ENCODE assay signal across 9 cellular contexts in the genomic region with DNA sequence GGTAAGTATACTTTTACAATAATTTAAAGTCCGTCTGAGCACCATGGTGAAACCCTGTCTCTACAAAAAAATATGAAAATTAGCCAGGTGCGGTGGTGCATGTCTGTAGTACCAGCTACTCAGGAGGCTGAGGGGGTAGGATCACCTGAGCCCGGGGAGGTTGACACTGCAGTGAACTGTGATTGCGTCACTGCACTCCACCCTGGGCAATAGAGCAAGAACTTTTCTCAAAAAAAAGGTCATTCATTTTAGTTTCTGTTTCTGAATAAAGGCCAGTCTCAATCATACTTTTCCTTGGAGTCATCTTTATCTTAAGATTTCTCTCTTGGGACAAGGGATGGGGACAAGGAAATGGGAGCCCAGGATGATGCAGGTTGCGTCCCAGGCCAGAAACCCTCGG. TPM values are rescaled to one million over a fixed set of nuclear protein-coding genes. Genes with fewer than 3 reads are reported as not detected.
DNase-seq lines count a peak whose midpoint lies in the region; ATAC-seq and TF ChIP-seq lines count a peak whose summit lies in the region.
"Had no signal": no experiment of that assay in that cellular context is flagged by ENCODE, and none has a peak within 500 bp of the region (broad histone marks: within the 10 kb centered on the region; RNA-seq: fewer than 3 reads in every experiment).

No MANE protein-coding gene starts in this region.

- H3K9me3 ChIP-seq in OCI-LY1 (ENCODE audit: low read length) (no peaks in the 10 kb centered on the region), smooth muscle cell (replicated peaks; ENCODE audit: low read depth) (no peaks in the 10 kb centered on the region)

- DNase-seq in GM12864 (ENCODE audit: low read depth) (no peak), left colon (peak in 1 of 2 donors; percentile 56), smooth muscle cell (lab: John Stamatoyannopoulos, UW; ENCODE audit: unreplicated experiment) (no peak), inferior parietal cortex (ENCODE audit: extremely low spot score) (no peak), brain microvascular endothelial cell (no peak)
- DNase-seq: NCI-H774 had no signal

- H3K4me3 ChIP-seq in GM12864 (ENCODE audit: low read depth, low read length) = peak overlapping the region; percentile 37; the same call in 1 of the 2 replicates
- H3K4me3 ChIP-seq in OCI-LY1 (ENCODE audit: low read depth, low read length, poor library complexity, severe bottlenecking) = peak overlapping the region; percentile 60
- no peak overlapping the region for H3K4me3 ChIP-seq in smooth muscle cell
- H3K4me3 ChIP-seq in brain microvascular endothelial cell (ENCODE audit: low read depth, low read length) = no peak overlapping the region

- H3K4me1 ChIP-seq in OCI-LY1 (ENCODE audit: insufficient read depth, low read length, severe bottlenecking) (peaks cover 51% of the 10 kb centered on the region), smooth muscle cell (ENCODE audit: low read depth) (no peaks in the 10 kb centered on the region)

- intact Hi-C loops in left colon (cut with DNase I, micrococcal nuclease) = no loop called here

- H3K36me3 ChIP-seq in OCI-LY1 (ENCODE audit: insufficient read depth, low read length) = peaks cover 33% of the 10 kb centered on the region
- peaks cover 14% of the 10 kb centered on the region for H3K36me3 ChIP-seq in smooth muscle cell (ENCODE audit: low read depth)
- H3K36me3 ChIP-seq in brain microvascular endothelial cell (replicated peaks) = peaks cover 8% of the 10 kb centered on the region

- H3F3A ChIP-seq in OCI-LY1 (ENCODE audit: insufficient read depth, low read length) = peaks cover 5% of the 10 kb centered on the region; the same call in 1 of the 2 replicates
- no peaks in the 10 kb centered on the region for H3F3A ChIP-seq in smooth muscle cell (ENCODE audit: low read depth)

- H3K27me3 ChIP-seq in OCI-LY1 (ENCODE audit: insufficient read depth, low read length) (no peaks in the 10 kb centered on the region), smooth muscle cell (ENCODE audit: low read depth) (no peaks in the 10 kb centered on the region), brain microvascular endothelial cell (replicated peaks) (no peaks in the 10 kb centered on the region)

- no peak overlapping the region for H2AFZ ChIP-seq in OCI-LY1 (ENCODE audit: low read length)
- H2AFZ ChIP-seq in smooth muscle cell (ENCODE audit: low read depth) = no peak overlapping the region

- in situ Hi-C loops in brain microvascular endothelial cell (cut with HindIII; ENCODE audit: low pct_ligation_motif_present, low sequenced_read_pairs) = no loop called here

- H3K4me2 ChIP-seq in OCI-LY1 (ENCODE audit: low read length) = peak overlapping the region; percentile 90
- no peak overlapping the region for H3K4me2 ChIP-seq in smooth muscle cell

- ATAC-seq in GM21367 (IDR thresholded peaks at IDR 0.05; ENCODE audit: unreplicated experiment) = peak; percentile 49
- peak; percentile 70 for ATAC-seq in left colon
- ATAC-seq in GM21423 (IDR thresholded peaks at IDR 0.05; ENCODE audit: unreplicated experiment) = no peak

- H3K9me2 ChIP-seq in OCI-LY1 (ENCODE audit: low read depth, low read length) = no peaks in the 10 kb centered on the region

- H3K27ac ChIP-seq in OCI-LY1 (ENCODE audit: low read depth, low read length, poor library complexity, severe bottlenecking) (peak overlapping the region; percentile 95), smooth muscle cell (ENCODE audit: low read depth) (no peak overlapping the region), brain microvascular endothelial cell (no peak overlapping the region)

- TF ChIP-seq CTCF in GM12864 (IDR thresholded peaks at IDR 0.05; ENCODE audit: low read depth, low read length, missing control alignments) (no peak), OCI-LY1 (IDR thresholded peaks at IDR 0.05; ENCODE audit: low read length) (no peak), smooth muscle cell (IDR thresholded peaks at IDR 0.05; ENCODE audit: borderline replicate concordance, insufficient read depth, poor library complexity, severe bottlenecking) (no peak), brain microvascular endothelial cell (IDR thresholded peaks at IDR 0.05; ENCODE audit: low read depth, low read length, missing control alignments) (no peak)

- H3K9ac ChIP-seq in OCI-LY1 (ENCODE audit: low read length) = peak overlapping the region; percentile 75
- H3K9ac ChIP-seq in smooth muscle cell (ENCODE audit: low read depth) = no peak overlapping the region

- peaks cover 27% of the 10 kb centered on the region for H3K79me2 ChIP-seq in OCI-LY1 (ENCODE audit: insufficient read depth, low read length)
- peaks cover 9% of the 10 kb centered on the region for H3K79me2 ChIP-seq in smooth muscle cell (ENCODE audit: low read depth)

- 84% methylated on average over 6 of the region's 6 CpGs for WGBS in smooth muscle cell (ENCODE audit: low lambda C conversion rate)

- no peaks in the 10 kb centered on the region for H4K20me1 ChIP-seq in OCI-LY1 (ENCODE audit: insufficient read depth, low read length)
- peaks cover 21% of the 10 kb centered on the region for H4K20me1 ChIP-seq in smooth muscle cell (ENCODE audit: low read depth)

RNA-seq across cellular contexts. Expression of gene ANKRD13A, which starts 12.9 kb away (rescaled TPM):
- total RNA-seq in left colon (10 to 100 TPM; 65.3 to 68.3 TPM), smooth muscle cell (31.1 and 35.6 TPM in 2 replicates)
- polyA plus RNA-seq in smooth muscle cell = 11.6 and 12.0 TPM in 2 replicates

RNA-seq across cellular contexts. Expression of gene GIT2, which starts 16.0 kb away (rescaled TPM):
- total RNA-seq in left colon = 10 to 100 TPM; 29.0 to 31.4 TPM
- 27.3 and 27.4 TPM in 2 replicates for total RNA-seq in smooth muscle cell
- 20.3 and 24.9 TPM in 2 replicates for polyA plus RNA-seq in smooth muscle cell

RNA-seq across cellular contexts. Expression of gene C12orf76, which starts 36.2 kb away (rescaled TPM):
- total RNA-seq in left colon = 1 to 10 TPM; 5.5 to 7.8 TPM
- 12.0 and 16.8 TPM in 2 replicates for total RNA-seq in smooth muscle cell
- 10.0 and 13.9 TPM in 2 replicates for polyA plus RNA-seq in smooth muscle cell

Comparison
In these comparisons a context has a peak if more than half of its experiments do, and no peak if none do; other contexts are left out.
1. H3K4me3 ChIP-seq: peak in GM12864 (single experiment) and OCI-LY1 (single experiment); none in smooth muscle cell (single experiment) and brain microvascular endothelial cell (single experiment).